ENCODE assay signal across 1 cellular context in genomic region chr22:46299101-46299500, GRCh38.
TF ChIP-seq lines count a peak whose summit lies in the region.

No MANE protein-coding gene starts in this region.

TF ChIP-seq in GM12878, 131 proteins besides CTCF, POLR2A, EP300 and RAD21:
- TF ChIP-seq ESRRA (IDR thresholded peaks at IDR 0.05; ENCODE audit: low read length) (no peak), NFXL1 (IDR thresholded peaks at IDR 0.05; ENCODE audit: borderline replicate concordance) (no peak), RELA (IDR thresholded peaks at IDR 0.05; ENCODE audit: borderline replicate concordance, partially characterized antibody) (no peak), CBX5 (IDR thresholded peaks at IDR 0.05; ENCODE audit: low read depth) (no peak), SMAD5 (IDR thresholded peaks at IDR 0.05; ENCODE audit: low read depth) (no peak), SP1 (IDR thresholded peaks at IDR 0.05; ENCODE audit: low read depth, low read length) (no peak)
